Comparison of ENCODE assay signal across 1 cellular context in the genomic region with DNA sequence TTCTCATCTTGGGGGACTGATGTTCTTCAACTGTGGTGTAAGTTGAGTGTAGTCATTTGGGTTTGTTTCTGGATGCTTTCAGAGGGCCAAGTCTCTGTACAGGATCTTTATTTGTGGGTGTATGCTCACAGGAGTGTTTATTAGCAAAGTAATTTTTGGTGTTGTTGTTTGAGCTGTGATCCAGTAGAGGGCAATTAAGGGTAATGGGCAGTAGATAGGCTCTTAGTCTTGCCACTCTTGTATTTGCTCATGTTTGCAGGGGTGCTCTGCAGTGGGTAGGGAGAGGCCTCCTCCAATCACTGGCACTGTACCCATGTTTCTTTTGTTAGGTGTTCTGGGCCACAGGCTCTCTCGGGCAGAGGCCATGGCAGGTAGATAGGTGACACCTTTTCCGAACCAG.
TF ChIP-seq lines count a peak whose summit lies in the region.

No MANE protein-coding gene starts in this region.

TF ChIP-seq in HepG2, 621 proteins besides CTCF, POLR2A, EP300 and RAD21 (continued from another document):
- TF ChIP-seq, protein P1, sequence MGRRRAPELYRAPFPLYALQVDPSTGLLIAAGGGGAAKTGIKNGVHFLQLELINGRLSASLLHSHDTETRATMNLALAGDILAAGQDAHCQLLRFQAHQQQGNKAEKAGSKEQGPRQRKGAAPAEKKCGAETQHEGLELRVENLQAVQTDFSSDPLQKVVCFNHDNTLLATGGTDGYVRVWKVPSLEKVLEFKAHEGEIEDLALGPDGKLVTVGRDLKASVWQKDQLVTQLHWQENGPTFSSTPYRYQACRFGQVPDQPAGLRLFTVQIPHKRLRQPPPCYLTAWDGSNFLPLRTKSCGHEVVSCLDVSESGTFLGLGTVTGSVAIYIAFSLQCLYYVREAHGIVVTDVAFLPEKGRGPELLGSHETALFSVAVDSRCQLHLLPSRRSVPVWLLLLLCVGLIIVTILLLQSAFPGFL (CRISPR knock-in tag; IDR thresholded peaks at IDR 0.05), result no peak
- no peak for TF ChIP-seq TAF1 (CRISPR knock-in tag; IDR thresholded peaks at IDR 0.05)
- TF ChIP-seq TSC22D2 (CRISPR knock-in tag; IDR thresholded peaks at IDR 0.05; ENCODE audit: borderline replicate concordance), result no peak
- no peak for TF ChIP-seq KMT2A (CRISPR knock-in tag; IDR thresholded peaks at IDR 0.05)
- TF ChIP-seq ZSCAN12 (CRISPR knock-in tag; IDR thresholded peaks at IDR 0.05), result no peak
- TF ChIP-seq, protein P2, sequence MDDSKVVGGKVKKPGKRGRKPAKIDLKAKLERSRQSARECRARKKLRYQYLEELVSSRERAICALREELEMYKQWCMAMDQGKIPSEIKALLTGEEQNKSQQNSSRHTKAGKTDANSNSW (CRISPR knock-in tag; IDR thresholded peaks at IDR 0.05; ENCODE audit: borderline replicate concordance), result no peak
- TF ChIP-seq ZNF678 (CRISPR knock-in tag; IDR thresholded peaks at IDR 0.05), result no peak
- TF ChIP-seq ZBTB3 (CRISPR knock-in tag; IDR thresholded peaks at IDR 0.05; ENCODE audit: borderline replicate concordance, low read depth), result no peak
- TF ChIP-seq JARID2 (CRISPR knock-in tag; IDR thresholded peaks at IDR 0.05; ENCODE audit: insufficient replicate concordance), result no peak
- TF ChIP-seq, protein P3, sequence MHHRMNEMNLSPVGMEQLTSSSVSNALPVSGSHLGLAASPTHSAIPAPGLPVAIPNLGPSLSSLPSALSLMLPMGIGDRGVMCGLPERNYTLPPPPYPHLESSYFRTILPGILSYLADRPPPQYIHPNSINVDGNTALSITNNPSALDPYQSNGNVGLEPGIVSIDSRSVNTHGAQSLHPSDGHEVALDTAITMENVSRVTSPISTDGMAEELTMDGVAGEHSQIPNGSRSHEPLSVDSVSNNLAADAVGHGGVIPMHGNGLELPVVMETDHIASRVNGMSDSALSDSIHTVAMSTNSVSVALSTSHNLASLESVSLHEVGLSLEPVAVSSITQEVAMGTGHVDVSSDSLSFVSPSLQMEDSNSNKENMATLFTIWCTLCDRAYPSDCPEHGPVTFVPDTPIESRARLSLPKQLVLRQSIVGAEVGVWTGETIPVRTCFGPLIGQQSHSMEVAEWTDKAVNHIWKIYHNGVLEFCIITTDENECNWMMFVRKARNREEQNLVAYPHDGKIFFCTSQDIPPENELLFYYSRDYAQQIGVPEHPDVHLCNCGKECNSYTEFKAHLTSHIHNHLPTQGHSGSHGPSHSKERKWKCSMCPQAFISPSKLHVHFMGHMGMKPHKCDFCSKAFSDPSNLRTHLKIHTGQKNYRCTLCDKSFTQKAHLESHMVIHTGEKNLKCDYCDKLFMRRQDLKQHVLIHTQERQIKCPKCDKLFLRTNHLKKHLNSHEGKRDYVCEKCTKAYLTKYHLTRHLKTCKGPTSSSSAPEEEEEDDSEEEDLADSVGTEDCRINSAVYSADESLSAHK (CRISPR knock-in tag; IDR thresholded peaks at IDR 0.05; ENCODE audit: borderline replicate concordance), result no peak
- TF ChIP-seq FOXO1 (CRISPR knock-in tag; IDR thresholded peaks at IDR 0.05), result no peak
- TF ChIP-seq SALL1 (CRISPR knock-in tag; IDR thresholded peaks at IDR 0.05), result no peak
